In genomic region chr19:50838239-50838638, GRCh38 we compare ENCODE assay signal across 10 cellular contexts. TPM values are rescaled to one million over a fixed set of nuclear protein-coding genes. Genes with fewer than 3 reads are reported as not detected.
DNase-seq lines count a peak whose midpoint lies in the region; FAIRE-seq and TF ChIP-seq lines count a peak whose summit lies in the region.
"Had no signal": no experiment of that assay in that cellular context is flagged by ENCODE, and none has a peak within 500 bp of the region (broad histone marks: within the 10 kb centered on the region; RNA-seq: fewer than 3 reads in every experiment).

No MANE protein-coding gene starts in this region.

- H3K4me1 Mint-ChIP-seq in activated CD4-positive, alpha-beta T cell treated with anti-CD3 and anti-CD28 coated beads, Interleukin-2, amount 10 ng/mL, durations not matched to agents 7 days and 5 days: peaks cover 19% of the 10 kb centered on the region

- no peaks in the 10 kb centered on the region for H3K79me2 ChIP-seq in OCI-LY7 (ENCODE audit: insufficient read depth, low read depth, low read length)

- TF ChIP-seq CTCF in OCI-LY7 (conservative IDR thresholded peaks at IDR 0.05; ENCODE audit: low read length): peak; percentile 68

- H3K9me3 Mint-ChIP-seq in activated CD4-positive, alpha-beta T cell treated with anti-CD3 and anti-CD28 coated beads, Interleukin-2, amount 10 ng/mL, durations not matched to agents 7 days and 5 days: no peaks in the 10 kb centered on the region

- POLR2A ChIA-PET in OCI-LY7 (lab: Charles Lee): no interaction called here
- POLR2A ChIA-PET in activated CD4-positive, alpha-beta T cell treated with anti-CD3 and anti-CD28 coated beads, Interleukin-2, amount 10 ng/mL, durations not matched to agents 7 days and 5 days (lab: Charles Lee): no interaction called here

- H4K20me1 ChIP-seq in OCI-LY7 (ENCODE audit: insufficient read depth, low read length): no peaks in the 10 kb centered on the region

- intact Hi-C loops in OCI-LY7 (cut with micrococcal nuclease; ENCODE audit: unreplicated experiment): no loop called here

- no peak overlapping the region for H2AFZ ChIP-seq in OCI-LY7 (ENCODE audit: low read length)

- peak; percentile 16 for DNase-seq in Caki2 (ENCODE audit: low read depth)
- no peak for DNase-seq in GM18507 (ENCODE audit: extremely low spot score, insufficient read length, low read depth)
- peak; percentile 49 for DNase-seq in OCI-LY7 (ENCODE audit: low spot score)
- peak; percentile 12 for DNase-seq in iris pigment epithelial cell (ENCODE audit: low read depth)
- no peak for DNase-seq in HPDE6-E6E7 (ENCODE audit: extremely low spot score)
- DNase-seq in activated CD4-positive, alpha-beta T cell treated with anti-CD3 and anti-CD28 coated beads, Interleukin-2, amount 10 ng/mL, durations not matched to agents 7 days and 5 days: no peak
- no peak for DNase-seq in Kasumi-1 (lab: John Stamatoyannopoulos, UW)
- no peak for DNase-seq in cerebellar nuclear complex (lab: John Stamatoyannopoulos, UW)
- DNase-seq: heart left ventricle had no signal

- H3K36me3 Mint-ChIP-seq in activated CD4-positive, alpha-beta T cell treated with anti-CD3 and anti-CD28 coated beads, Interleukin-2, amount 10 ng/mL, durations not matched to agents 7 days and 5 days (ENCODE audit: low read depth): no peaks in the 10 kb centered on the region

- CTCF ChIA-PET in OCI-LY7 (lab: Charles Lee; ENCODE audit: unreplicated experiment): no interaction called here
- CTCF ChIA-PET in activated CD4-positive, alpha-beta T cell treated with anti-CD3 and anti-CD28 coated beads, Interleukin-2, amount 10 ng/mL, durations not matched to agents 7 days and 5 days (lab: Charles Lee): no interaction called here

- no peak overlapping the region for H3K4me2 ChIP-seq in OCI-LY7 (ENCODE audit: low read length)

- peak; percentile 68 for FAIRE-seq in GM18507 (lab: Jason Lieb, UNC)

- H3K4me3 Mint-ChIP-seq in activated CD4-positive, alpha-beta T cell treated with anti-CD3 and anti-CD28 coated beads, Interleukin-2, amount 10 ng/mL, durations not matched to agents 7 days and 5 days: no peak overlapping the region

- BruUV-seq in OCI-LY7 (replicated peaks; lab: Mats Ljungman, UMichigan): no TSS peak

- in situ Hi-C loops in Caki2 (cut with HindIII; ENCODE audit: low pct_unique_long_range_greater_than_20kb, low sequenced_read_pairs): no loop called here

- no peaks in the 10 kb centered on the region for H3K9me2 ChIP-seq in OCI-LY7 (ENCODE audit: insufficient read depth, low read length)

- no peak overlapping the region for H3K4me3 ChIP-seq in OCI-LY7 (ENCODE audit: low read depth, low read length, poor library complexity, severe bottlenecking)
- H3K4me3 ChIP-seq: heart left ventricle had no signal

- peaks cover 25% of the 10 kb centered on the region for H3K27me3 Mint-ChIP-seq in activated CD4-positive, alpha-beta T cell treated with anti-CD3 and anti-CD28 coated beads, Interleukin-2, amount 10 ng/mL, durations not matched to agents 7 days and 5 days

- no peak overlapping the region for H3K27ac Mint-ChIP-seq in activated CD4-positive, alpha-beta T cell treated with anti-CD3 and anti-CD28 coated beads, Interleukin-2, amount 10 ng/mL, durations not matched to agents 7 days and 5 days

- H3K4me1 ChIP-seq in OCI-LY7 (ENCODE audit: insufficient read depth, low read length, poor library complexity, severe bottlenecking): peaks cover 5% of the 10 kb centered on the region

- no peaks in the 10 kb centered on the region for H3K9me3 ChIP-seq in OCI-LY7 (ENCODE audit: low read length)

- H3K36me3 ChIP-seq in OCI-LY7 (ENCODE audit: insufficient read depth, low read length): no peaks in the 10 kb centered on the region
- H3K36me3 ChIP-seq: heart left ventricle had no signal

- no peak overlapping the region for H3K27ac ChIP-seq in OCI-LY7 (ENCODE audit: low read depth, low read length, poor library complexity, severe bottlenecking)
- H3K27ac ChIP-seq: heart left ventricle had no signal

RNA-seq across cellular contexts. Expression of gene KLK15, which starts 4.9 kb away (rescaled TPM):
- total RNA-seq in Caki2 (2014; rRNA removed; shearing (Covaris generic); ENCODE audit: low replicate concordance): not detected in 2 replicates
- total RNA-seq in OCI-LY7 (2014; rRNA removed; shearing (Covaris generic)): not detected in 2 replicates
- total RNA-seq in OCI-LY7 (2022): not detected in 2 replicates
- total RNA-seq in activated CD4-positive, alpha-beta T cell treated with anti-CD3 and anti-CD28 coated beads, Interleukin-2, amount 10 ng/mL, durations not matched to agents 7 days and 5 days: not detected
- total RNA-seq: heart left ventricle; T-helper 1 cell treated with Interleukin-12 subunit alpha and Interleukin-12 subunit beta and Interleukin-4 antibody, amounts not matched to agents 30 ng/mL and 1 ng/mL, for 36 hours had no signal

RNA-seq across cellular contexts. Expression of gene KLK1, which starts 14.7 kb away (rescaled TPM):
- total RNA-seq in Caki2 (2014; rRNA removed; shearing (Covaris generic); ENCODE audit: low replicate concordance): not detected in 2 replicates
- not detected in 2 replicates for total RNA-seq in OCI-LY7 (2014; rRNA removed; shearing (Covaris generic))
- total RNA-seq in OCI-LY7 (2022): 3.4 and 5.1 TPM in 2 replicates
- total RNA-seq in activated CD4-positive, alpha-beta T cell treated with anti-CD3 and anti-CD28 coated beads, Interleukin-2, amount 10 ng/mL, durations not matched to agents 7 days and 5 days: 1 to 10 TPM in 1 of 2 experiments, under 1 TPM in 1; 0.75 to 1.1 TPM

RNA-seq across cellular contexts. Expression of gene KLK3, which starts 16.5 kb away (rescaled TPM):
- not detected in 2 replicates for total RNA-seq in Caki2 (2014; rRNA removed; shearing (Covaris generic); ENCODE audit: low replicate concordance)
- not detected in 2 replicates for total RNA-seq in OCI-LY7 (2014; rRNA removed; shearing (Covaris generic))
- total RNA-seq in OCI-LY7 (2022): not detected in 2 replicates
- not detected for total RNA-seq in activated CD4-positive, alpha-beta T cell treated with anti-CD3 and anti-CD28 coated beads, Interleukin-2, amount 10 ng/mL, durations not matched to agents 7 days and 5 days
- total RNA-seq: heart left ventricle; T-helper 1 cell treated with Interleukin-12 subunit alpha and Interleukin-12 subunit beta and Interleukin-4 antibody, amounts not matched to agents 30 ng/mL and 1 ng/mL, for 36 hours had no signal

RNA-seq across cellular contexts. Expression of gene KLK2, which starts 35.0 kb away (rescaled TPM):
- not detected in 2 replicates for total RNA-seq in Caki2 (2014; rRNA removed; shearing (Covaris generic); ENCODE audit: low replicate concordance)
- total RNA-seq in OCI-LY7 (2014; rRNA removed; shearing (Covaris generic)): not detected in 2 replicates
- total RNA-seq in OCI-LY7 (2022): not detected in 2 replicates
- not detected for total RNA-seq in activated CD4-positive, alpha-beta T cell treated with anti-CD3 and anti-CD28 coated beads, Interleukin-2, amount 10 ng/mL, durations not matched to agents 7 days and 5 days
- total RNA-seq: heart left ventricle; T-helper 1 cell treated with Interleukin-12 subunit alpha and Interleukin-12 subunit beta and Interleukin-4 antibody, amounts not matched to agents 30 ng/mL and 1 ng/mL, for 36 hours had no signal

RNA-seq across cellular contexts. Expression of gene ACP4, which starts 48.0 kb away (rescaled TPM):
- not detected in 2 replicates for total RNA-seq in Caki2 (2014; rRNA removed; shearing (Covaris generic); ENCODE audit: low replicate concordance)
- not detected in 2 replicates for total RNA-seq in OCI-LY7 (2014; rRNA removed; shearing (Covaris generic))
- total RNA-seq in OCI-LY7 (2022): not detected in 2 replicates
- not detected for total RNA-seq in activated CD4-positive, alpha-beta T cell treated with anti-CD3 and anti-CD28 coated beads, Interleukin-2, amount 10 ng/mL, durations not matched to agents 7 days and 5 days
- total RNA-seq: heart left ventricle; T-helper 1 cell treated with Interleukin-12 subunit alpha and Interleukin-12 subunit beta and Interleukin-4 antibody, amounts not matched to agents 30 ng/mL and 1 ng/mL, for 36 hours had no signal

Comparison
In these comparisons a context has a peak if more than half of its experiments do, and no peak if none do; other contexts are left out.
1. DNase-seq: peak in Caki2 (single experiment), OCI-LY7 (single experiment) and iris pigment epithelial cell (single experiment); none in GM18507 (single experiment), HPDE6-E6E7 (single experiment), activated CD4-positive, alpha-beta T cell treated with anti-CD3 and anti-CD28 coated beads, Interleukin-2, amount 10 ng/mL, durations not matched to agents 7 days and 5 days (single experiment), Kasumi-1 (0 of 2) and cerebellar nuclear complex (0 of 2).